ENCODE assay signal across 28 cellular contexts in genomic region chr19:16804176-16804575, GRCh38.
"Had no signal": no experiment of that assay in that cellular context is flagged by ENCODE, and none has a peak within 500 bp of the region (broad histone marks: within the 10 kb centered on the region; RNA-seq: fewer than 3 reads in every experiment).

No MANE protein-coding gene starts in this region.

- H3K27ac ChIP-seq: stomach, suprapubic skin, thoracic aorta, thyroid gland, tibial artery, tibial nerve, transverse colon, upper lobe of left lung, upper lobe of right lung, uterus, vagina had no signal

- H3K27me3 ChIP-seq: stomach, suprapubic skin, thyroid gland, tibial artery, tibial nerve, transverse colon, upper lobe of left lung, upper lobe of right lung, uterus, vagina had no signal

- H3K9me3 Mint-ChIP-seq: stimulated activated effector memory CD8-positive, alpha-beta T cell treated with anti-CD3 and anti-CD28 coated beads, Interleukin-12 subunit alpha, Interleukin-12 subunit beta, amount 100 ng/mL, for 72 hours; stimulated activated naive CD8-positive, alpha-beta T cell treated with anti-CD3 and anti-CD28 coated beads, Interleukin-15, amount 100 ng/mL, for 72 hours; stimulated activated naive CD8-positive, alpha-beta T cell treated with anti-CD3 and anti-CD28 coated beads, Interleukin-15, Interleukin-2, amounts not matched to agents 100 ng/mL and 50 ng/mL, for 24 hours; type B pancreatic cell had no signal

- H3K36me3 Mint-ChIP-seq: stimulated activated effector memory CD8-positive, alpha-beta T cell treated with anti-CD3 and anti-CD28 coated beads, Interleukin-12 subunit alpha, Interleukin-12 subunit beta, amount 100 ng/mL, for 72 hours; type B pancreatic cell had no signal

- H3K4me1 Mint-ChIP-seq: stimulated activated effector memory CD8-positive, alpha-beta T cell treated with anti-CD3 and anti-CD28 coated beads, Interleukin-12 subunit alpha, Interleukin-12 subunit beta, amount 100 ng/mL, for 72 hours; stimulated activated naive CD8-positive, alpha-beta T cell treated with anti-CD3 and anti-CD28 coated beads, Interleukin-15, amount 100 ng/mL, for 72 hours had no signal

- DNase-seq: stimulated activated CD4-positive, alpha-beta T cell treated with anti-CD3 and anti-CD28 coated beads, Interleukin-2, amount 100 ng/mL, for 48 hours; stimulated activated CD4-positive, alpha-beta T cell treated with anti-CD3 and anti-CD28 coated beads, Interleukin-4, amount 100 ng/mL, for 1 hour; stimulated activated CD4-positive, alpha-beta T cell treated with anti-CD3 and anti-CD28 coated beads, Interleukin-4, amount 100 ng/mL, for 24 hours; stimulated activated CD4-positive, alpha-beta T cell treated with anti-CD3 and anti-CD28 coated beads, Interleukin-4, amount 100 ng/mL, for 4 hours; stimulated activated CD8-positive, alpha-beta memory T cell treated with anti-CD3 and anti-CD28 coated beads, Interleukin-4, amount 100 ng/mL, for 48 hours; stimulated activated naive B cell treated with anti-CD40 and anti-IgM and Interleukin-4, amounts not matched to agents 10 μg/mL and 1 μg/mL and 100 μg/mL, for 72 hours; stimulated activated naive CD4-positive, alpha-beta T cell; stimulated activated naive CD4-positive, alpha-beta T cell treated with Interleukin-2 at 50 U/mL for 16 hours; stimulated activated naive CD8-positive, alpha-beta T cell treated with anti-CD3 and anti-CD28 coated beads, Interleukin-15, amount 100 ng/mL, for 72 hours; stimulated activated naive CD8-positive, alpha-beta T cell treated with anti-CD3 and anti-CD28 coated beads, Interleukin-15, Interleukin-2, amounts not matched to agents 100 U/mL and 50 U/mL, for 24 hours; stomach; substantia nigra; thyroid gland; tibial artery; transverse colon; trophoblast cell; upper lobe of left lung; upper lobe of right lung; uterus had no signal

- ATAC-seq: stimulated activated effector memory CD8-positive, alpha-beta T cell treated with anti-CD3 and anti-CD28 coated beads, Interleukin-12 subunit alpha, Interleukin-12 subunit beta, amount 100 ng/mL, for 72 hours; stimulated activated memory B cell treated with anti-CD40 and anti-IgM and Interleukin-4, amounts not matched to agents 10 μg/mL and 1 μg/mL and 100 μg/mL, for 72 hours; stimulated activated naive B cell treated with anti-CD40 and anti-IgM and Interleukin-4, amounts not matched to agents 10 μg/mL and 1 μg/mL and 100 μg/mL, for 72 hours; stimulated activated naive CD8-positive, alpha-beta T cell treated with anti-CD3 and anti-CD28 coated beads, Interleukin-15, amount 100 ng/mL, for 72 hours; stimulated activated naive CD8-positive, alpha-beta T cell treated with anti-CD3 and anti-CD28 coated beads, Interleukin-15, Interleukin-2, amounts not matched to agents 100 U/mL and 50 U/mL, for 24 hours; upper lobe of right lung had no signal

- H3K9me3 ChIP-seq: stomach, suprapubic skin, thoracic aorta, thyroid gland, tibial artery, tibial nerve, transverse colon, upper lobe of left lung, upper lobe of right lung, uterus, vagina had no signal

- H3K4me1 ChIP-seq: stomach, suprapubic skin, thyroid gland, tibial artery, tibial nerve, transverse colon, upper lobe of left lung, upper lobe of right lung, uterus, vagina had no signal

- FAIRE-seq: urothelium cell line had no signal

- H3K27ac Mint-ChIP-seq: stimulated activated effector memory CD8-positive, alpha-beta T cell treated with anti-CD3 and anti-CD28 coated beads, Interleukin-12 subunit alpha, Interleukin-12 subunit beta, amount 100 ng/mL, for 72 hours; stimulated activated memory B cell treated with anti-CD40 and anti-IgM and Interleukin-4, amounts not matched to agents 10 μg/mL and 1 μg/mL and 100 μg/mL, for 72 hours; stimulated activated naive B cell treated with anti-CD40 and anti-IgM and Interleukin-4, amounts not matched to agents 10 μg/mL and 1 μg/mL and 100 μg/mL, for 72 hours; stimulated activated naive CD8-positive, alpha-beta T cell treated with anti-CD3 and anti-CD28 coated beads, Interleukin-15, amount 100 ng/mL, for 72 hours; stimulated activated naive CD8-positive, alpha-beta T cell treated with anti-CD3 and anti-CD28 coated beads, Interleukin-15, Interleukin-2, amounts not matched to agents 100 ng/mL and 50 ng/mL, for 24 hours; type B pancreatic cell had no signal

- H3K27me3 Mint-ChIP-seq: stimulated activated memory B cell treated with anti-CD40 and anti-IgM and Interleukin-4, amounts not matched to agents 10 μg/mL and 1 μg/mL and 100 μg/mL, for 72 hours; stimulated activated naive B cell treated with anti-CD40 and anti-IgM and Interleukin-4, amounts not matched to agents 10 μg/mL and 1 μg/mL and 100 μg/mL, for 72 hours; stimulated activated naive CD8-positive, alpha-beta T cell treated with anti-CD3 and anti-CD28 coated beads, Interleukin-15, amount 100 ng/mL, for 72 hours; stimulated activated naive CD8-positive, alpha-beta T cell treated with anti-CD3 and anti-CD28 coated beads, Interleukin-15, Interleukin-2, amounts not matched to agents 100 ng/mL and 50 ng/mL, for 24 hours; type B pancreatic cell had no signal

- H3K4me3 Mint-ChIP-seq: stimulated activated effector memory CD8-positive, alpha-beta T cell treated with anti-CD3 and anti-CD28 coated beads, Interleukin-12 subunit alpha, Interleukin-12 subunit beta, amount 100 ng/mL, for 72 hours; stimulated activated memory B cell treated with anti-CD40 and anti-IgM and Interleukin-4, amounts not matched to agents 10 μg/mL and 1 μg/mL and 100 μg/mL, for 72 hours; stimulated activated naive B cell treated with anti-CD40 and anti-IgM and Interleukin-4, amounts not matched to agents 10 μg/mL and 1 μg/mL and 100 μg/mL, for 72 hours; stimulated activated naive CD8-positive, alpha-beta T cell treated with anti-CD3 and anti-CD28 coated beads, Interleukin-15, amount 100 ng/mL, for 72 hours; stimulated activated naive CD8-positive, alpha-beta T cell treated with anti-CD3 and anti-CD28 coated beads, Interleukin-15, Interleukin-2, amounts not matched to agents 100 ng/mL and 50 ng/mL, for 24 hours; type B pancreatic cell had no signal

- H3K36me3 ChIP-seq: suprapubic skin, thoracic aorta, thyroid gland, tibial artery, tibial nerve, transverse colon, upper lobe of left lung, upper lobe of right lung, uterus, vagina had no signal

- H3K4me3 ChIP-seq: stomach, suprapubic skin, thoracic aorta, thyroid gland, tibial artery, tibial nerve, transverse colon, upper lobe of left lung, upper lobe of right lung, uterus, vagina had no signal
